9 cellular contexts compared by ENCODE assay signal in genomic region chr7:33459340-33459751, GRCh38.
DNase-seq lines count a peak whose midpoint lies in the region; ATAC-seq and TF ChIP-seq lines count a peak whose summit lies in the region.
"Had no signal": no experiment of that assay in that cellular context is flagged by ENCODE, and none has a peak within 500 bp of the region (broad histone marks: within the 10 kb centered on the region; RNA-seq: fewer than 3 reads in every experiment).

No MANE protein-coding gene starts in this region.

- H3K4me3 ChIP-seq in iPS DF 6.9 (ENCODE audit: low read length) = no peak overlapping the region
- no peak overlapping the region for H3K4me3 ChIP-seq in upper lobe of right lung
- H3K4me3 ChIP-seq in uterus = no peak overlapping the region

- peak; percentile 54 for DNase-seq in M059J (ENCODE audit: low read depth)
- peak; percentile 48 for DNase-seq in iPS DF 6.9 (ENCODE audit: low read depth, low spot score)
- DNase-seq in upper lobe of right lung = no peak
- no peak for DNase-seq in GM19238 (ENCODE audit: insufficient read length, low spot score)
- DNase-seq in uterus = no peak
- DNase-seq: activated B cell treated with CpG ODN at 0.5 μM for 24 hours had no signal

- H3K27ac ChIP-seq in VCaP (no peak overlapping the region), iPS DF 6.9 (ENCODE audit: low read length) (no peak overlapping the region), upper lobe of right lung (no peak overlapping the region), uterus (no peak overlapping the region)

- no peaks in the 10 kb centered on the region for H3K27me3 ChIP-seq in iPS DF 6.9 (ENCODE audit: control insufficient read depth, insufficient read depth, low read length)
- no peaks in the 10 kb centered on the region for H3K27me3 ChIP-seq in upper lobe of right lung
- H3K27me3 ChIP-seq in uterus = no peaks in the 10 kb centered on the region

- no CpG with 5 or more reads among the region's 1 CpG for WGBS in iPS DF 6.9 (ENCODE audit: insufficient coverage, insufficient read length)

- H3K9me3 ChIP-seq in iPS DF 6.9 (ENCODE audit: control insufficient read depth, insufficient read depth, low read length) (no peaks in the 10 kb centered on the region), upper lobe of right lung (no peaks in the 10 kb centered on the region), uterus (no peaks in the 10 kb centered on the region)

- 0 out of 2 replicates have a peak, but pooled peaks cover 1% of the 10 kb centered on the region for H3K4me1 ChIP-seq in iPS DF 6.9 (ENCODE audit: control insufficient read depth, insufficient read depth, low read length)
- no peaks in the 10 kb centered on the region for H3K4me1 ChIP-seq in upper lobe of right lung
- H3K4me1 ChIP-seq in uterus = no peaks in the 10 kb centered on the region

- ATAC-seq in upper lobe of right lung (peak; percentile 65), GM21528 (IDR thresholded peaks at IDR 0.05; ENCODE audit: low FRiP score, unreplicated experiment) (no peak)

- TF ChIP-seq POLR2A in uterus (IDR thresholded peaks at IDR 0.05) = no peak

- TF ChIP-seq CTCF in GM12874 (IDR thresholded peaks at IDR 0.05; ENCODE audit: insufficient read depth, low read depth, low read length) = peak; percentile 46
- peak; percentile 82 for TF ChIP-seq CTCF in VCaP (conservative IDR thresholded peaks at IDR 0.05)
- peak; percentile 44 for TF ChIP-seq CTCF in upper lobe of right lung (IDR thresholded peaks at IDR 0.05)
- TF ChIP-seq CTCF in uterus (IDR thresholded peaks at IDR 0.05) = peak in 1 of 4 experiments; percentile 2

- intact Hi-C loops in upper lobe of right lung (cut with DNase I) = no loop called here
- intact Hi-C loops in uterus (cut with DNase I; ENCODE audit: low total_unique reads) = no loop called here

- H3K36me3 ChIP-seq in iPS DF 6.9 (ENCODE audit: control insufficient read depth, insufficient read depth, low read length) (no peaks in the 10 kb centered on the region), upper lobe of right lung (no peaks in the 10 kb centered on the region), uterus (no peaks in the 10 kb centered on the region)

Comparison
In these comparisons a context has a peak if more than half of its experiments do, and no peak if none do; other contexts are left out.
1. DNase-seq: peak in M059J (single experiment) and iPS DF 6.9 (single experiment); none in upper lobe of right lung (single experiment), GM19238 (single experiment) and uterus (0 of 2).